ENCODE assay signal across 8 cellular contexts in the genomic region with DNA sequence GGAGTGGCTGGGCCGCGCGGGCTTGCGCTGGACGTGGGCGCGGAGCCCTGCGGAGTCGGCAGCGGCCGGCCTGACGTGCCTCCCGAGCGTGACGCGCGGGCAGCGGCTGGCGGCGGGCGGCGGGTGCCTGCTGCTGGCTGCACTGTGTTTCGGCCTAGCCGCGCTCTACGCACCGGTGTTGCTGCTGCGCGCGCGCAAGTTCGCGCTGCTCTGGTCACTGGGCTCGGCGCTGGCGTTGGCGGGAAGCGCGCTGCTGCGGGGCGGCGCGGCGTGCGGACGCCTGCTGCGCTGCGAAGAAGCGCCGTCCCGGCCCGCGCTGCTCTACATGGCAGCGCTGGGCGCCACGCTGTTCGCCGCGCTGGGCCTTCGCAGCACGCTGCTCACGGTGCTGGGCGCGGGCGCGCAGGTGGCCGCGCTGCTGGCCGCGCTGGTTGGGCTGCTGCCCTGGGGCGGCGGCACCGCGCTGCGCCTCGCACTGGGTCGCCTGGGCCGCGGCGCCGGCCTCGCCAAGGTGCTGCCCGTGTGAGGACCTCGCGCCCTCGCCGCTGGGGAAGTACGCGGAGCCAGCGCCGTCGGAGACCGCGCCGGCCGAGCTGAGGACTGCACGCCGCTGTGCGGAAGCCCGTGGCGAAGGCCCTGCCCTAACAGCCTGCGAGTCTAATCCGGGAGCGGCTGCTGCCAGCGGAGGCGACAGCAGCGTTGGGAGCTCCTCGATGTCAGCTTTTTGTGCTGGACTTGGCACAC. TPM values are rescaled to one million over a fixed set of nuclear protein-coding genes. Genes with fewer than 3 reads are reported as not detected.
DNase-seq lines count a peak whose midpoint lies in the region; ATAC-seq and TF ChIP-seq lines count a peak whose summit lies in the region.

No MANE protein-coding gene starts in this region.

- intact Hi-C loops in vagina (cut with DNase I) = loop anchor here (10.0 kb wide), 1 partner anchor 113 kb away; the partner anchor contains the start of gene WDR33

- ATAC-seq in HG02610 (IDR thresholded peaks at IDR 0.05; ENCODE audit: unreplicated experiment) = peak; percentile 69

- peak; percentile 30 for TF ChIP-seq POLR2A in NB4 (IDR thresholded peaks at IDR 0.05; ENCODE audit: extremely low read depth, insufficient read length)
- TF ChIP-seq POLR2A in vagina (IDR thresholded peaks at IDR 0.05) = no peak

- DNase-seq in NB4 (ENCODE audit: low read depth) (peak; percentile 94), T follicular helper cell (ENCODE audit: low read depth) (peak; percentile 70), amniotic epithelial cell (ENCODE audit: low read depth) (peak; percentile 70), right atrium auricular region (ENCODE audit: low spot score) (peak; percentile 77), putamen (ENCODE audit: low spot score) (peak; percentile 71), vagina (ENCODE audit: extremely low spot score in 2 of 2) (no peak)

- H3K9me3 ChIP-seq in right atrium auricular region (no peaks in the 10 kb centered on the region), vagina (no peaks in the 10 kb centered on the region)

- H3K27ac ChIP-seq in right atrium auricular region = peak overlapping the region; percentile 90 to 96
- peak overlapping the region; percentile 82 for H3K27ac ChIP-seq in vagina

- peaks cover 13% of the 10 kb centered on the region for H3K36me3 ChIP-seq in right atrium auricular region
- H3K36me3 ChIP-seq in vagina = peaks cover 0 to 8% of the 10 kb centered on the region in 2 donors

- TF ChIP-seq CTCF in GM12875 (IDR thresholded peaks at IDR 0.05; ENCODE audit: borderline replicate concordance, insufficient read depth, low read depth, low read length) = peak; percentile 50
- peak; percentile 19 for TF ChIP-seq CTCF in NB4 (IDR thresholded peaks at IDR 0.05; ENCODE audit: low read depth, low read length)
- TF ChIP-seq CTCF in right atrium auricular region (IDR thresholded peaks at IDR 0.05) = peak in 1 of 2 donors; percentile 35
- no peak for TF ChIP-seq CTCF in vagina (IDR thresholded peaks at IDR 0.05)

- H3K27me3 ChIP-seq in right atrium auricular region (no peaks in the 10 kb centered on the region), vagina (no peaks in the 10 kb centered on the region)

- peaks cover 0 to 50% of the 10 kb centered on the region in 2 donors for H3K4me1 ChIP-seq in right atrium auricular region
- peaks cover 47% of the 10 kb centered on the region for H3K4me1 ChIP-seq in vagina

- H3K4me3 ChIP-seq in GM12875 (ENCODE audit: low read depth, low read length) = peak overlapping the region; percentile 56
- peak overlapping the region; percentile 82 for H3K4me3 ChIP-seq in NB4 (ENCODE audit: low read depth, low read length)
- peak overlapping the region; percentile 50 to 72 for H3K4me3 ChIP-seq in right atrium auricular region
- H3K4me3 ChIP-seq in vagina = peak overlapping the region; percentile 56 to 93

RNA-seq across cellular contexts. Expression of gene SFT2D3, which starts 0.5 kb away (rescaled TPM):
- total RNA-seq in right atrium auricular region (1 to 10 TPM; 3.8 to 5.9 TPM), vagina (3.7 TPM)

RNA-seq across cellular contexts. Expression of gene LIMS2, which starts 26.5 kb away (rescaled TPM):
- 10 to 100 TPM; 80.2 to 91.7 TPM for total RNA-seq in right atrium auricular region
- 44.2 TPM for total RNA-seq in vagina

RNA-seq across cellular contexts. Expression of gene GPR17, which starts 55.9 kb away (rescaled TPM):
- under 1 TPM in 1 of 2 donors, not detected in 1; 0.24 TPM for total RNA-seq in right atrium auricular region
- total RNA-seq in vagina = not detected

Comparison
In these comparisons a context has a peak if more than half of its experiments do, and no peak if none do; other contexts are left out.
1. CTCF ChIP-seq: peak in GM12875 (single experiment) and NB4 (single experiment); none in vagina (0 of 3).
2. DNase-seq: peak in NB4 (single experiment), T follicular helper cell (single experiment), amniotic epithelial cell (single experiment), right atrium auricular region (single experiment) and putamen (single experiment); none in vagina (0 of 2).
3. Peak in every context shown above with its lines, with median percentiles within 50 percentile points of each other: H3K4me3 ChIP-seq.